1 cellular context compared by ENCODE assay signal in genomic region chr22:21828268-21828638, GRCh38.
TF ChIP-seq lines count a peak whose summit lies in the region.

No MANE protein-coding gene starts in this region.

TF ChIP-seq in HepG2, 621 proteins besides CTCF, POLR2A, EP300 and RAD21:
- TF ChIP-seq, protein P1, sequence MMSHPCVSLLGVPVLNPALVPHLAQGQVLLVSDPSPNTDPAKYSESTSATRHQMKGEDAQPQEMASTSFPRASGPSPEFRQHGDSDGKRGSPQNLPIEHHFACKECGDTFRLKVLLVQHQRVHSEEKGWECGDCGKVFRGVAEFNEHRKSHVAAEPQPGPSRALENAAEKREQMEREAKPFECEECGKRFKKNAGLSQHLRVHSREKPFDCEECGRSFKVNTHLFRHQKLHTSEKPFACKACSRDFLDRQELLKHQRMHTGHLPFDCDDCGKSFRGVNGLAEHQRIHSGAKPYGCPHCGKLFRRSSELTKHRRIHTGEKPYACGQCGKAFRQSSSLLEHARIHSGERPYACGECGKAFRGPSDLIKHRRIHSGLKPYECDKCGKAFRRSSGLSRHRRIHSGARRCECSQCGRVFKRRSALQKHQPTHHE (CRISPR knock-in tag; IDR thresholded peaks at IDR 0.05; ENCODE audit: borderline replicate concordance) = no peak
- no peak for TF ChIP-seq RCOR2 (CRISPR knock-in tag; IDR thresholded peaks at IDR 0.05)
- no peak for TF ChIP-seq MED1 (CRISPR knock-in tag; IDR thresholded peaks at IDR 0.05)
- peak; percentile 42 for TF ChIP-seq RBM22 (optimal IDR thresholded peaks at IDR 0.05; ENCODE audit: low read length)
- TF ChIP-seq ZNF75D (CRISPR knock-in tag; IDR thresholded peaks at IDR 0.05; ENCODE audit: borderline replicate concordance) = no peak
